In the genomic region with DNA sequence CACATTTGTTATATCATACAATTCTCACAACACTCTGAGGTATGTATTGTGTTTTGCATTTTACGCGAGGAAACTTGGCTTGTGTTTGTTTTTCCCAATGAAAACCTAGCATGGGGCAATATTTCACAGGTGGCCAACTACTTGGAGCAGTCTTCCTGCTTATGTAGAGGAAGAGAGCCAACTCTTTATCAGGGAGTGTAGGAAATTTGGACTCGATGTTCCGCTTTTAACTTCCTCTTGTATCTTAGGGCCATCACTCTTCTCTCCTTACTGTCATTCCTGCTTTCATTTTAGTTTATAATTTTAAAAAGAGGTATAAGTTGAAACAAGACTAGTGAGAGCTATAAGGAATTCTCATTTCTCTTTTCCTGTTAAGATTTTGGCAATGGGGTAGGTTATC, we compare ENCODE assay signal across 3 cellular contexts.
TF ChIP-seq lines count a peak whose summit lies in the region.

No MANE protein-coding gene starts in this region.

TF ChIP-seq in SK-N-SH treated with all-trans-retinoic acid at 6 μM for 48 hours, 23 proteins besides CTCF, POLR2A, EP300 and RAD21:
- TF ChIP-seq, protein P1, sequence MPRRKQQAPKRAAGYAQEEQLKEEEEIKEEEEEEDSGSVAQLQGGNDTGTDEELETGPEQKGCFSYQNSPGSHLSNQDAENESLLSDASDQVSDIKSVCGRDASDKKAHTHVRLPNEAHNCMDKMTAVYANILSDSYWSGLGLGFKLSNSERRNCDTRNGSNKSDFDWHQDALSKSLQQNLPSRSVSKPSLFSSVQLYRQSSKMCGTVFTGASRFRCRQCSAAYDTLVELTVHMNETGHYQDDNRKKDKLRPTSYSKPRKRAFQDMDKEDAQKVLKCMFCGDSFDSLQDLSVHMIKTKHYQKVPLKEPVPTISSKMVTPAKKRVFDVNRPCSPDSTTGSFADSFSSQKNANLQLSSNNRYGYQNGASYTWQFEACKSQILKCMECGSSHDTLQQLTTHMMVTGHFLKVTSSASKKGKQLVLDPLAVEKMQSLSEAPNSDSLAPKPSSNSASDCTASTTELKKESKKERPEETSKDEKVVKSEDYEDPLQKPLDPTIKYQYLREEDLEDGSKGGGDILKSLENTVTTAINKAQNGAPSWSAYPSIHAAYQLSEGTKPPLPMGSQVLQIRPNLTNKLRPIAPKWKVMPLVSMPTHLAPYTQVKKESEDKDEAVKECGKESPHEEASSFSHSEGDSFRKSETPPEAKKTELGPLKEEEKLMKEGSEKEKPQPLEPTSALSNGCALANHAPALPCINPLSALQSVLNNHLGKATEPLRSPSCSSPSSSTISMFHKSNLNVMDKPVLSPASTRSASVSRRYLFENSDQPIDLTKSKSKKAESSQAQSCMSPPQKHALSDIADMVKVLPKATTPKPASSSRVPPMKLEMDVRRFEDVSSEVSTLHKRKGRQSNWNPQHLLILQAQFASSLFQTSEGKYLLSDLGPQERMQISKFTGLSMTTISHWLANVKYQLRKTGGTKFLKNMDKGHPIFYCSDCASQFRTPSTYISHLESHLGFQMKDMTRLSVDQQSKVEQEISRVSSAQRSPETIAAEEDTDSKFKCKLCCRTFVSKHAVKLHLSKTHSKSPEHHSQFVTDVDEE (CRISPR knock-in tag; IDR thresholded peaks at IDR 0.05) = no peak
- no peak for TF ChIP-seq ZFP30 (CRISPR knock-in tag; IDR thresholded peaks at IDR 0.05)
- TF ChIP-seq ZNF8 (CRISPR knock-in tag; IDR thresholded peaks at IDR 0.05) = no peak
- no peak for TF ChIP-seq ZFP3 (CRISPR knock-in tag; IDR thresholded peaks at IDR 0.05)
- no peak for TF ChIP-seq PPARA (CRISPR knock-in tag; IDR thresholded peaks at IDR 0.05; ENCODE audit: borderline replicate concordance)

TF ChIP-seq in SK-N-SH, 30 proteins besides CTCF, POLR2A, EP300 and RAD21 (continued from another document):
- TF ChIP-seq, protein P2, sequence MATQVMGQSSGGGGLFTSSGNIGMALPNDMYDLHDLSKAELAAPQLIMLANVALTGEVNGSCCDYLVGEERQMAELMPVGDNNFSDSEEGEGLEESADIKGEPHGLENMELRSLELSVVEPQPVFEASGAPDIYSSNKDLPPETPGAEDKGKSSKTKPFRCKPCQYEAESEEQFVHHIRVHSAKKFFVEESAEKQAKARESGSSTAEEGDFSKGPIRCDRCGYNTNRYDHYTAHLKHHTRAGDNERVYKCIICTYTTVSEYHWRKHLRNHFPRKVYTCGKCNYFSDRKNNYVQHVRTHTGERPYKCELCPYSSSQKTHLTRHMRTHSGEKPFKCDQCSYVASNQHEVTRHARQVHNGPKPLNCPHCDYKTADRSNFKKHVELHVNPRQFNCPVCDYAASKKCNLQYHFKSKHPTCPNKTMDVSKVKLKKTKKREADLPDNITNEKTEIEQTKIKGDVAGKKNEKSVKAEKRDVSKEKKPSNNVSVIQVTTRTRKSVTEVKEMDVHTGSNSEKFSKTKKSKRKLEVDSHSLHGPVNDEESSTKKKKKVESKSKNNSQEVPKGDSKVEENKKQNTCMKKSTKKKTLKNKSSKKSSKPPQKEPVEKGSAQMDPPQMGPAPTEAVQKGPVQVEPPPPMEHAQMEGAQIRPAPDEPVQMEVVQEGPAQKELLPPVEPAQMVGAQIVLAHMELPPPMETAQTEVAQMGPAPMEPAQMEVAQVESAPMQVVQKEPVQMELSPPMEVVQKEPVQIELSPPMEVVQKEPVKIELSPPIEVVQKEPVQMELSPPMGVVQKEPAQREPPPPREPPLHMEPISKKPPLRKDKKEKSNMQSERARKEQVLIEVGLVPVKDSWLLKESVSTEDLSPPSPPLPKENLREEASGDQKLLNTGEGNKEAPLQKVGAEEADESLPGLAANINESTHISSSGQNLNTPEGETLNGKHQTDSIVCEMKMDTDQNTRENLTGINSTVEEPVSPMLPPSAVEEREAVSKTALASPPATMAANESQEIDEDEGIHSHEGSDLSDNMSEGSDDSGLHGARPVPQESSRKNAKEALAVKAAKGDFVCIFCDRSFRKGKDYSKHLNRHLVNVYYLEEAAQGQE (IDR thresholded peaks at IDR 0.05; ENCODE audit: low read depth, low read length) = no peak
- TF ChIP-seq NFIC (IDR thresholded peaks at IDR 0.05; ENCODE audit: borderline replicate concordance) (no peak), EZH2phosphoT487 (IDR thresholded peaks at IDR 0.05; ENCODE audit: borderline replicate concordance, low read depth) (no peak), RCOR1 (IDR thresholded peaks at IDR 0.05; ENCODE audit: low read length) (no peak), RXRA (IDR thresholded peaks at IDR 0.05; ENCODE audit: borderline replicate concordance, low read depth) (no peak), TAF1 (IDR thresholded peaks at IDR 0.05; ENCODE audit: borderline replicate concordance, low read depth, low read length) (no peak), GABPA (IDR thresholded peaks at IDR 0.05; ENCODE audit: low read depth) (no peak), CHD2 (IDR thresholded peaks at IDR 0.05; ENCODE audit: low read length, partially characterized antibody) (no peak), TEAD4 (IDR thresholded peaks at IDR 0.05; ENCODE audit: borderline replicate concordance, insufficient read depth) (no peak)
- TF ChIP-seq, protein P3, sequence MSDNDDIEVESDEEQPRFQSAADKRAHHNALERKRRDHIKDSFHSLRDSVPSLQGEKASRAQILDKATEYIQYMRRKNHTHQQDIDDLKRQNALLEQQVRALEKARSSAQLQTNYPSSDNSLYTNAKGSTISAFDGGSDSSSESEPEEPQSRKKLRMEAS (IDR thresholded peaks at IDR 0.05; ENCODE audit: low read depth) = no peak
- TF ChIP-seq, protein P4, sequence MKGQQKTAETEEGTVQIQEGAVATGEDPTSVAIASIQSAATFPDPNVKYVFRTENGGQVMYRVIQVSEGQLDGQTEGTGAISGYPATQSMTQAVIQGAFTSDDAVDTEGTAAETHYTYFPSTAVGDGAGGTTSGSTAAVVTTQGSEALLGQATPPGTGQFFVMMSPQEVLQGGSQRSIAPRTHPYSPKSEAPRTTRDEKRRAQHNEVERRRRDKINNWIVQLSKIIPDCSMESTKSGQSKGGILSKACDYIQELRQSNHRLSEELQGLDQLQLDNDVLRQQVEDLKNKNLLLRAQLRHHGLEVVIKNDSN (IDR thresholded peaks at IDR 0.05; ENCODE audit: borderline replicate concordance, low read depth) = no peak
- TF ChIP-seq, protein P5, sequence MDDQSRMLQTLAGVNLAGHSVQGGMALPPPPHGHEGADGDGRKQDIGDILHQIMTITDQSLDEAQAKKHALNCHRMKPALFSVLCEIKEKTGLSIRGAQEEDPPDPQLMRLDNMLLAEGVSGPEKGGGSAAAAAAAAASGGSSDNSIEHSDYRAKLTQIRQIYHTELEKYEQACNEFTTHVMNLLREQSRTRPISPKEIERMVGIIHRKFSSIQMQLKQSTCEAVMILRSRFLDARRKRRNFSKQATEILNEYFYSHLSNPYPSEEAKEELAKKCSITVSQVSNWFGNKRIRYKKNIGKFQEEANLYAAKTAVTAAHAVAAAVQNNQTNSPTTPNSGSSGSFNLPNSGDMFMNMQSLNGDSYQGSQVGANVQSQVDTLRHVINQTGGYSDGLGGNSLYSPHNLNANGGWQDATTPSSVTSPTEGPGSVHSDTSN (IDR thresholded peaks at IDR 0.05) = no peak

TF ChIP-seq in HepG2, 621 proteins besides CTCF, POLR2A, EP300 and RAD21 (continued from another document):
- TF ChIP-seq, protein P6, sequence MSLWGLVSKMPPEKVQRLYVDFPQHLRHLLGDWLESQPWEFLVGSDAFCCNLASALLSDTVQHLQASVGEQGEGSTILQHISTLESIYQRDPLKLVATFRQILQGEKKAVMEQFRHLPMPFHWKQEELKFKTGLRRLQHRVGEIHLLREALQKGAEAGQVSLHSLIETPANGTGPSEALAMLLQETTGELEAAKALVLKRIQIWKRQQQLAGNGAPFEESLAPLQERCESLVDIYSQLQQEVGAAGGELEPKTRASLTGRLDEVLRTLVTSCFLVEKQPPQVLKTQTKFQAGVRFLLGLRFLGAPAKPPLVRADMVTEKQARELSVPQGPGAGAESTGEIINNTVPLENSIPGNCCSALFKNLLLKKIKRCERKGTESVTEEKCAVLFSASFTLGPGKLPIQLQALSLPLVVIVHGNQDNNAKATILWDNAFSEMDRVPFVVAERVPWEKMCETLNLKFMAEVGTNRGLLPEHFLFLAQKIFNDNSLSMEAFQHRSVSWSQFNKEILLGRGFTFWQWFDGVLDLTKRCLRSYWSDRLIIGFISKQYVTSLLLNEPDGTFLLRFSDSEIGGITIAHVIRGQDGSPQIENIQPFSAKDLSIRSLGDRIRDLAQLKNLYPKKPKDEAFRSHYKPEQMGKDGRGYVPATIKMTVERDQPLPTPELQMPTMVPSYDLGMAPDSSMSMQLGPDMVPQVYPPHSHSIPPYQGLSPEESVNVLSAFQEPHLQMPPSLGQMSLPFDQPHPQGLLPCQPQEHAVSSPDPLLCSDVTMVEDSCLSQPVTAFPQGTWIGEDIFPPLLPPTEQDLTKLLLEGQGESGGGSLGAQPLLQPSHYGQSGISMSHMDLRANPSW (CRISPR knock-in tag; IDR thresholded peaks at IDR 0.05; ENCODE audit: borderline replicate concordance) = no peak
- no peak for TF ChIP-seq CHD2 (IDR thresholded peaks at IDR 0.05; ENCODE audit: low read depth, low read length)
- no peak for TF ChIP-seq ZNF713 (CRISPR knock-in tag; IDR thresholded peaks at IDR 0.05)
